ENCODE assay signal across 20 cellular contexts in the genomic region with DNA sequence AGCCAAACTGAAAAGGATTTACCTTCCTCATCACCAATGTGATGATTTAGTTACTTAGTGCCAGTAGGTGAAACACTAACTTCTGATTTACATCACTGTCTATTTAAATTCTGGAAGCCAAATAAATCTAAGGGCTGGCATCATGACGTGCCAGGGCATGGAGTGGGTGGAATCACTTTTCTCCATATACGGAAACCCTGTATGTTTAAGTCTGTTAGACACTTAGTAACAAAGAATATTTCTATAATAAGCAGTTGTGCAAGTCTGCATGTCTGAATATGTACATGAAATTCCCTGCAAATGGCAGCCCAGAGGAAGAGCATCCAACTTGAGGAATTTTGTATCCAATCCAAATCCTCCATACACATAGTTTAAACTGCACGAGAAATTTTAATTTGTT.
DNase-seq lines count a peak whose midpoint lies in the region; ATAC-seq, FAIRE-seq and TF ChIP-seq lines count a peak whose summit lies in the region.
"Had no signal": no experiment of that assay in that cellular context is flagged by ENCODE, and none has a peak within 500 bp of the region (broad histone marks: within the 10 kb centered on the region; RNA-seq: fewer than 3 reads in every experiment).

No MANE protein-coding gene starts in this region.

- no peak overlapping the region for H3K4me3 Mint-ChIP-seq in activated CD8-positive, alpha-beta memory T cell treated with anti-CD3 and anti-CD28 coated beads, Interleukin-2, amount 10 ng/mL, durations not matched to agents 7 days and 5 days
- H3K4me3 Mint-ChIP-seq: CD14-positive monocyte; CD4-positive, alpha-beta memory T cell; CD4-positive, CD25-positive, alpha-beta regulatory T cell had no signal

- TF ChIP-seq CTCF in bronchial epithelial cell (IDR thresholded peaks at IDR 0.05; ENCODE audit: insufficient read depth, low read length, severe bottlenecking), result no peak
- TF ChIP-seq CTCF in epithelial cell of esophagus (IDR thresholded peaks at IDR 0.05; ENCODE audit: insufficient read depth, low read depth, low read length, missing control alignments), result no peak
- no peak for TF ChIP-seq CTCF in foreskin keratinocyte (conservative IDR thresholded peaks at IDR 0.05)

- FAIRE-seq in bronchial epithelial cell (lab: Jason Lieb, UNC), result no peak
- FAIRE-seq: GM12892 had no signal

- no peaks in the 10 kb centered on the region for H3K4me1 ChIP-seq in foreskin keratinocyte
- H3K4me1 ChIP-seq: BE2C, BLaER1, Caco-2 had no signal

- H3K4me3 ChIP-seq in bronchial epithelial cell (ENCODE audit: low read depth, low read length) (no peak overlapping the region), epithelial cell of esophagus (ENCODE audit: low read length) (no peak overlapping the region)
- H3K4me3 ChIP-seq: BLaER1, GM12878 had no signal

- CTCF ChIA-PET in activated CD8-positive, alpha-beta memory T cell treated with anti-CD3 and anti-CD28 coated beads, Interleukin-2, amount 10 ng/mL, durations not matched to agents 7 days and 5 days (lab: Charles Lee), result no interaction called here

- H3K27ac ChIP-seq in foreskin keratinocyte, result no peak overlapping the region
- H3K27ac ChIP-seq: BLaER1 had no signal

- in situ Hi-C loops in KBM-7 (cut with MboI; ENCODE audit: low pct_unique_long_range_greater_than_20kb, low sequenced_read_pairs), result no loop called here

- H3K4me1 Mint-ChIP-seq in activated CD8-positive, alpha-beta memory T cell treated with anti-CD3 and anti-CD28 coated beads, Interleukin-2, amount 10 ng/mL, durations not matched to agents 7 days and 5 days, result peaks cover 9% of the 10 kb centered on the region

- ATAC-seq in foreskin keratinocyte, result no peak
- ATAC-seq in activated CD8-positive, alpha-beta memory T cell treated with anti-CD3 and anti-CD28 coated beads, Interleukin-2, amount 10 ng/mL, durations not matched to agents 7 days and 5 days, result no peak
- ATAC-seq: GM12878 had no signal

- peaks cover 10% of the 10 kb centered on the region for H3K36me3 Mint-ChIP-seq in activated CD8-positive, alpha-beta memory T cell treated with anti-CD3 and anti-CD28 coated beads, Interleukin-2, amount 10 ng/mL, durations not matched to agents 7 days and 5 days

- no peaks in the 10 kb centered on the region for H3K36me3 ChIP-seq in bronchial epithelial cell (ENCODE audit: control insufficient read depth, insufficient read depth, low read length)
- H3K36me3 ChIP-seq: BE2C, BLaER1 had no signal

- H3K27me3 ChIP-seq in bronchial epithelial cell (ENCODE audit: control insufficient read depth, insufficient read depth, low read length), result no peaks in the 10 kb centered on the region
- no peaks in the 10 kb centered on the region for H3K27me3 ChIP-seq in foreskin keratinocyte
- H3K27me3 ChIP-seq: BE2C, BLaER1 had no signal

- no peaks in the 10 kb centered on the region for H3K27me3 Mint-ChIP-seq in activated CD8-positive, alpha-beta memory T cell treated with anti-CD3 and anti-CD28 coated beads, Interleukin-2, amount 10 ng/mL, durations not matched to agents 7 days and 5 days
- H3K27me3 Mint-ChIP-seq: CD4-positive, alpha-beta memory T cell; CD4-positive, CD25-positive, alpha-beta regulatory T cell had no signal

- peak; percentile 72 for DNase-seq in bronchial epithelial cell (ENCODE audit: low read depth)
- DNase-seq in epithelial cell of esophagus (ENCODE audit: low read depth), result peak; percentile 79
- peak; percentile 53 to 67 for DNase-seq in foreskin keratinocyte
- peak; percentile 53 for DNase-seq in putamen (ENCODE audit: low spot score)
- no peak for DNase-seq in KBM-7
- DNase-seq in GF-D8 (lab: John Stamatoyannopoulos, UW), result no peak
- no peak for DNase-seq in activated CD8-positive, alpha-beta memory T cell treated with anti-CD3 and anti-CD28 coated beads, Interleukin-2, amount 10 ng/mL, durations not matched to agents 7 days and 5 days
- DNase-seq: 8988T; ACHN; BE2C; C1 segment of cervical spinal cord; Caco-2; Calu3; CD4-positive, alpha-beta memory T cell; CD4-positive, CD25-positive, alpha-beta regulatory T cell; DMS79 treated with DMSO at 0.1 percent for 48 hours had no signal

- no peak overlapping the region for H3K27ac Mint-ChIP-seq in activated CD8-positive, alpha-beta memory T cell treated with anti-CD3 and anti-CD28 coated beads, Interleukin-2, amount 10 ng/mL, durations not matched to agents 7 days and 5 days
- H3K27ac Mint-ChIP-seq: CD14-positive monocyte; CD4-positive, alpha-beta memory T cell; CD4-positive, CD25-positive, alpha-beta regulatory T cell had no signal

- H3K9me3 Mint-ChIP-seq in activated CD8-positive, alpha-beta memory T cell treated with anti-CD3 and anti-CD28 coated beads, Interleukin-2, amount 10 ng/mL, durations not matched to agents 7 days and 5 days (ENCODE audit: low read depth), result no peaks in the 10 kb centered on the region

Comparison
In these comparisons a context has a peak if more than half of its experiments do, and no peak if none do; other contexts are left out.
1. DNase-seq: peak in bronchial epithelial cell (single experiment), epithelial cell of esophagus (single experiment), foreskin keratinocyte (2 of 2) and putamen (single experiment); none in KBM-7 (single experiment), GF-D8 (single experiment) and activated CD8-positive, alpha-beta memory T cell treated with anti-CD3 and anti-CD28 coated beads, Interleukin-2, amount 10 ng/mL, durations not matched to agents 7 days and 5 days (single experiment).